ENCODE assay signal across 1 cellular context in the genomic region with DNA sequence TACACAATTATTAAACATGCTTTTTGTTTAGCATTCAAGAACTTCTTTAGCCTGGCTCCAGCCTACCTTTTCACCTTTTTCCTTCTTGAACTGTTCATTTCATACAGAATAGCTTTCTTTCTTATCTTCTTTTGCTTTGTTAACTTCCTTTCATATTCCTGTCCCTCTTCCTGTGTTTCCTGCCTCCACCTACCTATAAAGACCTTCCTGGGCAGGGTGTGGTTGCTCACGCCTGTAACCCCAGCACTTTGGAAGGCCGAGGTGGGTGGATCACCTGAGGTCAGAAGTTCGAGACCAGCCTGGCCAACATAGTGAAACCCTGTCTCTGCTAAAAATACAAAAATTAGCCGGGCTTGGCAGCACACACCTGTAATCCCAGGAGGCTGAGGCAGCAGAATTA.
A peak's percentile ranks its signal among the peaks of the same experiment; 100 is the strongest.
TF ChIP-seq lines count a peak whose summit lies in the region.

No MANE protein-coding gene starts in this region.

TF ChIP-seq in K562, 482 proteins besides CTCF, POLR2A, EP300 and RAD21:
- TF ChIP-seq SUPT5H (IDR thresholded peaks at IDR 0.05) (peak; percentile 17; the same call in 1 of the 2 replicates), ZNF143 (CRISPR knock-in tag; IDR thresholded peaks at IDR 0.05) (no peak), SAFB2 (IDR thresholded peaks at IDR 0.05; ENCODE audit: borderline replicate concordance, low read depth, low read length, severe bottlenecking) (no peak)
